In genomic region chr14:92458136-92458958, GRCh38 we compare ENCODE assay signal across 1 cellular context.
TF ChIP-seq lines count a peak whose summit lies in the region.

No MANE protein-coding gene starts in this region.

TF ChIP-seq in H1, 55 proteins besides CTCF, POLR2A, EP300 and RAD21:
- TF ChIP-seq JUND (IDR thresholded peaks at IDR 0.05; ENCODE audit: low read length) (no peak), ASH2L (IDR thresholded peaks at IDR 0.05; ENCODE audit: low read length) (no peak), CBX5 (IDR thresholded peaks at IDR 0.05; ENCODE audit: low read depth, low read length) (no peak), CEBPB (IDR thresholded peaks at IDR 0.05; ENCODE audit: low read depth, low read length) (no peak), SIN3A (conservative IDR thresholded peaks at IDR 0.05 in 1 of 2, IDR thresholded peaks at IDR 0.05 in 1 of 2; ENCODE audit: low read depth in 1 of 2, low read length in 2 of 2) (no peak), CBX8 (IDR thresholded peaks at IDR 0.05; ENCODE audit: borderline replicate concordance, low read depth, low read length) (no peak), ATF3 (IDR thresholded peaks at IDR 0.05; ENCODE audit: insufficient read depth, low read depth, low read length) (no peak), POLR2AphosphoS5 (IDR thresholded peaks at IDR 0.05; ENCODE audit: low read depth, low read length) (no peak), SAP30 (IDR thresholded peaks at IDR 0.05; ENCODE audit: insufficient read depth, insufficient replicate concordance, low read length) (no peak)
